8 cellular contexts compared by ENCODE assay signal in the genomic region with DNA sequence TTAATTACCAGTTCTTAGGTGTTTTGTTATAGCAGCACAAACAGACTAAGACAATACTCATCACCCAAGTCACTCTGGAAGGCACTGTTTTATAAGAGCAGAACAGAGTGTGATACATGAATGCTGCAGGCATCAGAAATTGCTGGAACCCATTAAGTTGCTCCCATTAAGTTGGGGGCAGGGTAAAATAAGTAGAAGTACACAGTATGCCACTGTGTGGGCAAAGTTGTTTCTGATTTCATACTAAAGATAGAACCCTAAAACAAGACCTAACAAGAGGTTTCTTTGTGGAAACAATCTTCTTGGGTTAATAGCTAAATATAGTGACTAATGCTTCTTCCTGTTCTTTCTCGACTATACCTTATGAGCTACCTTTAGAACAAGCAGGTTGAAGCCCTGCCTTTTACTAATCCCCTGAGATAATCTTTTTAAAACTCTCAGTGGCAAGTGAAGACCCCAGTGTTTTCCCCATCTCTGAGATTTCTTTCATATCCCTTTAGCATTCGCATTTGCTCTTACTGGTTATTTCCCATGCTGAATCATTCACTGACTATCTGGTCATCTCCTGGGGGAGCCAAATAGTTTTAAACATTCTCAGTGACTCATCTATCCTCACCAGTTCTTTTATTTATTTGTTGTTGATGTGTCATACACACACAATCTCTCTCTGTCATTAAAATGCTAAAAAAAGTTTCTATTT. TPM values are rescaled to one million over a fixed set of nuclear protein-coding genes. Genes with fewer than 3 reads are reported as not detected.
A peak's percentile ranks its signal among the peaks of the same experiment; 100 is the strongest.
DNase-seq lines count a peak whose midpoint lies in the region; ATAC-seq and TF ChIP-seq lines count a peak whose summit lies in the region.

No MANE protein-coding gene starts in this region.

- no peak for TF ChIP-seq EP300 in ovary (IDR thresholded peaks at IDR 0.05)

- no peak for TF ChIP-seq POLR2A in lower leg skin (IDR thresholded peaks at IDR 0.05)
- no peak for TF ChIP-seq POLR2A in ovary (IDR thresholded peaks at IDR 0.05)

- 17 to 19% methylated on average over 2 of the region's 2 CpGs for WGBS in lower leg skin, 2 donors
- 61 to 78% (median 67%) methylated on average over 2 of the region's 2 CpGs for WGBS in ovary, 3 donors

- H3K9me3 ChIP-seq in ovary, result no peaks in the 10 kb centered on the region

- TF ChIP-seq CTCF in GM06990 (IDR thresholded peaks at IDR 0.05; ENCODE audit: insufficient read depth, low read length, poor library complexity, severe bottlenecking) (no peak), foreskin keratinocyte (conservative IDR thresholded peaks at IDR 0.05) (peak; percentile 60), lower leg skin (IDR thresholded peaks at IDR 0.05) (no peak), ovary (IDR thresholded peaks at IDR 0.05) (no peak)

- ATAC-seq in GM21786 (IDR thresholded peaks at IDR 0.05; ENCODE audit: unreplicated experiment), result peak; percentile 76
- peak; percentile 92 for ATAC-seq in foreskin keratinocyte

- intact Hi-C loops in lower leg skin (cut with DNase I; ENCODE audit: low total_unique reads), result no loop called here
- intact Hi-C loops in ovary (cut with DNase I), result no loop called here

- peak; percentile 46 for DNase-seq in GM06990 (ENCODE audit: extremely low read depth, insufficient read length)
- DNase-seq in LHCN-M2 (ENCODE audit: low read depth), result peak; percentile 98
- peak; percentile 99 for DNase-seq in foreskin keratinocyte
- DNase-seq in lower leg skin (ENCODE audit: low spot score in 2 of 2), result no peak
- DNase-seq in SKM-1 treated with dmso at 0.1 percent for 144 hours (lab: John Stamatoyannopoulos, UW; ENCODE audit: unreplicated experiment), result no peak
- DNase-seq in NCI-H1417 (lab: John Stamatoyannopoulos, UW), result no peak
- DNase-seq in ovary, result no peak

- H3K4me3 ChIP-seq in GM06990 (replicated peaks; ENCODE audit: low read depth, low read length) (no peak overlapping the region), lower leg skin (ENCODE audit: low read depth, poor library complexity, severe bottlenecking) (no peak overlapping the region), ovary (no peak overlapping the region)

- H3K27ac ChIP-seq in foreskin keratinocyte (peak overlapping the region; percentile 98), ovary (no peak overlapping the region)

- H3K4me1 ChIP-seq in foreskin keratinocyte (no peaks in the 10 kb centered on the region), ovary (ENCODE audit: insufficient read depth) (no peaks in the 10 kb centered on the region)

- no peaks in the 10 kb centered on the region for H3K27me3 ChIP-seq in GM06990 (replicated peaks; ENCODE audit: control insufficient read depth, insufficient read depth, low read length)
- H3K27me3 ChIP-seq in foreskin keratinocyte, result no peaks in the 10 kb centered on the region
- H3K27me3 ChIP-seq in ovary, result no peaks in the 10 kb centered on the region

- H3K36me3 ChIP-seq in GM06990 (ENCODE audit: control insufficient read depth, insufficient read depth, low read length), result no peaks in the 10 kb centered on the region
- H3K36me3 ChIP-seq in ovary, result no peaks in the 10 kb centered on the region

RNA-seq across cellular contexts. Expression of a gene that starts 52.3 kb away (rescaled TPM):
- total RNA-seq in LHCN-M2 (2014; rRNA removed) (3.9 and 4.5 TPM in 2 replicates), foreskin keratinocyte (18.1 and 24.8 TPM in 2 replicates), lower leg skin (10 to 100 TPM in 2 of 4 donors, 1 to 10 TPM in 2; 4.2 to 14.2 (median 9.2) TPM), ovary (10 to 100 TPM; 10.0 to 67.9 (median 20.4) TPM)
- 0.86 TPM for polyA plus RNA-seq in LHCN-M2 (2012)
- polyA plus RNA-seq in foreskin keratinocyte (15.1 and 15.2 TPM in 2 replicates), ovary (10 to 100 TPM; 21.5 to 41.5 TPM)

RNA-seq across cellular contexts. Expression of a gene that starts 52.4 kb away (rescaled TPM):
- 12.6 and 16.9 TPM in 2 replicates for total RNA-seq in LHCN-M2 (2014; rRNA removed)
- 9.6 TPM for polyA plus RNA-seq in LHCN-M2 (2012)
- total RNA-seq in foreskin keratinocyte, result 9.0 and 11.5 TPM in 2 replicates
- polyA plus RNA-seq in foreskin keratinocyte, result 9.1 and 9.3 TPM in 2 replicates
- total RNA-seq in lower leg skin, result 10 to 100 TPM; 16.1 to 43.3 (median 26.5) TPM
- total RNA-seq in ovary, result 10 to 100 TPM; 11.4 to 67.8 (median 16.9) TPM
- 10 to 100 TPM; 13.9 to 17.9 TPM for polyA plus RNA-seq in ovary

Comparison
In these comparisons a context has a peak if more than half of its experiments do, and no peak if none do; other contexts are left out.
1. DNase-seq: peak in GM06990 (single experiment), LHCN-M2 (single experiment) and foreskin keratinocyte (2 of 2); none in lower leg skin (0 of 2), SKM-1 treated with dmso at 0.1 percent for 144 hours (single experiment), NCI-H1417 (0 of 3) and ovary (0 of 5).